ENCODE assay signal across 8 cellular contexts in the genomic region with DNA sequence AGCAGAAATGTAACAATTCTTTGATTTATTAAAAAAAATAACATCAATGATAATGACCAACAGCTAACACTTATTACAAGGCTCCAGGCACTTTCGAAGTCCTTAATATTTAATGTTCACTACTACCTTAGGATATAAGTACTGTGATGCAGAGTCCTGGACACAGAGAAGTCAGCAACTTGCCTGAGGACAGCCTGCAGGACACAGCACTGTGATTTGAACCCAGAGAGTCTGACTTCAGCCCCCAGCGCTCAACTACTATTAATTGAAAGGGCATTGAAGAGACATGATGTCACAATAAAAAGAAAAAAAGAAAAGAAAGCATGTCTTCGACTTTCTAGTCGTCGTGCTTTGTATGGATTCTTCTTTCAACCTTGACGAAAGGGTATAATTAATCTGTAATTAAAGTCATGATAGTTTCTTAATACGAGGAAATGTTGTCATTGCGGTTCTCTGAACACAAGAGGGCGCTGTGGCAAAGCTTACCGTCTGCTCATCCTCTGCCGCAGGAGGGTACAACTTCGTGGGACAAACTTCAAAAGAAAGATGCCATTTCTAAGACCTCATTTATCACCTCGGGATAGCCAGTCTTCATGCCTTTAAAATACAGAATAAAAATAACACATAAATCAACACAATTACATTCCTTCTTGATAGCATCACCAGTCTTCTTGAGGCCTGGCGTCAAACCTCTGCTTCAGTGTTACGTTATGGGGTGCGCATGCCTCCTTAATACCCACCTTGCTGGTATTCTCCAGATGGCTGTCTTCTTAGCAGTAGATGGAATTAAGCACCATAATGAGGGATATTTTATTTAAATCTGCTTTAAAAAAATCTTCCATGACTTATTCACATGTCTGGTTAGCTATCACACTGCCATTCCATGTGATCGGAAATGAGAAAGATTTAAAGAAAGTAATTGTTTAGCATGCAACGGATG.
DNase-seq lines count a peak whose midpoint lies in the region; ATAC-seq and TF ChIP-seq lines count a peak whose summit lies in the region.

No MANE protein-coding gene starts in this region.

- POLR2A ChIA-PET in CD4-positive, alpha-beta T cell (lab: Charles Lee): interaction anchor here (0.8 kb wide), 1 partner anchor 53 kb away, joined by 3 read pairs; no protein-coding TSS in a partner anchor

- H3K4me3 Mint-ChIP-seq in CD4-positive, alpha-beta T cell: no peak overlapping the region
- no peak overlapping the region for H3K4me3 Mint-ChIP-seq in activated T-cell treated with anti-CD3 and anti-CD28 coated beads, Interleukin-2, amount 50 U/mL, for 24 hours

- H3K9me2 ChIP-seq in OCI-LY1 (ENCODE audit: low read depth, low read length): no peaks in the 10 kb centered on the region

- CTCF ChIA-PET in CD4-positive, alpha-beta T cell (lab: Charles Lee): interaction anchor here (0.7 to 1.9 kb wide), 6 partner anchors 10 to 761 kb away, joined by 3 to 5 read pairs (median 4); no protein-coding TSS in a partner anchor

- intact Hi-C loops in CD4-positive, alpha-beta T cell (cut with DNase I, micrococcal nuclease): loop anchor here (2.0 to 10.0 kb wide), 8 partner anchors 51 to 1376 kb away; partner anchors contain the start of gene MAP10 (in 1 of the 2)

- H3F3A ChIP-seq in OCI-LY1 (ENCODE audit: insufficient read depth, low read length): no peaks in the 10 kb centered on the region

- H3K9me3 ChIP-seq in CD4-positive, alpha-beta T cell (ENCODE audit: control insufficient read depth, low read length): no peaks in the 10 kb centered on the region
- H3K9me3 ChIP-seq in OCI-LY1 (ENCODE audit: low read length): no peaks in the 10 kb centered on the region
- no peaks in the 10 kb centered on the region for H3K9me3 ChIP-seq in fibroblast of lung (ENCODE audit: control insufficient read depth, insufficient read depth, low read depth, low read length)
- no peaks in the 10 kb centered on the region for H3K9me3 ChIP-seq in neutrophil
- H3K9me3 ChIP-seq in tibial nerve: no peaks in the 10 kb centered on the region

- no peak for ATAC-seq in CD4-positive, alpha-beta T cell (ENCODE audit: poor library complexity)
- no peak for ATAC-seq in HG03139 (IDR thresholded peaks at IDR 0.05; ENCODE audit: unreplicated experiment)

- no peaks in the 10 kb centered on the region for H3K27me3 ChIP-seq in CD4-positive, alpha-beta T cell (ENCODE audit: control insufficient read depth, insufficient read depth, low read length)
- H3K27me3 ChIP-seq in OCI-LY1 (ENCODE audit: insufficient read depth, low read length) (no peaks in the 10 kb centered on the region), fibroblast of lung (ENCODE audit: control insufficient read depth, insufficient read depth, low read length) (no peaks in the 10 kb centered on the region), neutrophil (no peaks in the 10 kb centered on the region), tibial nerve (no peaks in the 10 kb centered on the region)

- H3K4me2 ChIP-seq in OCI-LY1 (ENCODE audit: low read length): no peak overlapping the region
- H3K4me2 ChIP-seq in fibroblast of lung (ENCODE audit: extremely low read depth, insufficient read depth, low read length): no peak overlapping the region

- H3K4me1 ChIP-seq in OCI-LY1 (ENCODE audit: insufficient read depth, low read length, severe bottlenecking) (no peaks in the 10 kb centered on the region), fibroblast of lung (ENCODE audit: control insufficient read depth, extremely low read depth, insufficient read depth, low read length) (no peaks in the 10 kb centered on the region), neutrophil (ENCODE audit: control insufficient read depth in 1 of 2, insufficient read depth in 1 of 2, low read depth in 1 of 2, low read length in 1 of 2) (peaks cover 14 to 20% of the 10 kb centered on the region in 2 experiments), tibial nerve (peaks cover 0 to 50% (median 12%) of the 10 kb centered on the region in 4 donors)

- no peaks in the 10 kb centered on the region for H3K9me3 Mint-ChIP-seq in CD4-positive, alpha-beta T cell
- H3K9me3 Mint-ChIP-seq in activated T-cell treated with anti-CD3 and anti-CD28 coated beads, Interleukin-2, amount 50 U/mL, for 24 hours: no peaks in the 10 kb centered on the region

- H4K20me1 ChIP-seq in OCI-LY1 (ENCODE audit: insufficient read depth, low read length) (no peaks in the 10 kb centered on the region), fibroblast of lung (ENCODE audit: control insufficient read depth, extremely low read depth, insufficient read depth, low read length) (no peaks in the 10 kb centered on the region)

- H3K27me3 Mint-ChIP-seq in CD4-positive, alpha-beta T cell: no peaks in the 10 kb centered on the region
- H3K27me3 Mint-ChIP-seq in activated T-cell treated with anti-CD3 and anti-CD28 coated beads, Interleukin-2, amount 50 U/mL, for 24 hours: no peaks in the 10 kb centered on the region

- no peak overlapping the region for H3K9ac ChIP-seq in OCI-LY1 (ENCODE audit: low read length)
- no peak overlapping the region for H3K9ac ChIP-seq in fibroblast of lung (ENCODE audit: insufficient read depth, low read length)

- peak; percentile 22 to 62 (median 40) for DNase-seq in CD4-positive, alpha-beta T cell
- DNase-seq in HK-2 (ENCODE audit: unreplicated experiment) (peak; percentile 45), fibroblast of lung (ENCODE audit: low read depth in 2 of 2) (peak; percentile 60 to 66), tibial nerve (ENCODE audit: low spot score in 2 of 2) (peak in 1 of 2 donors; percentile 58)
- DNase-seq in activated T-cell treated with anti-CD3 and anti-CD28 coated beads, Interleukin-2, amount 50 U/mL, for 24 hours: peak; percentile 61

- peak; percentile 98 for TF ChIP-seq CTCF in CD4-positive, alpha-beta T cell (IDR thresholded peaks at IDR 0.05)
- TF ChIP-seq CTCF in OCI-LY1 (IDR thresholded peaks at IDR 0.05; ENCODE audit: low read length) (peak; percentile 95), fibroblast of lung (conservative IDR thresholded peaks at IDR 0.05 in 1 of 2, IDR thresholded peaks at IDR 0.05 in 1 of 2; ENCODE audit: low read depth in 1 of 2, low read length in 2 of 2) (peak; percentile 79), neutrophil (IDR thresholded peaks at IDR 0.05) (peak; percentile 67), tibial nerve (IDR thresholded peaks at IDR 0.05) (peak; percentile 67 to 84 (median 83))

- H3K27ac ChIP-seq in CD4-positive, alpha-beta T cell (ENCODE audit: low read depth, low read length): no peak overlapping the region
- no peak overlapping the region for H3K27ac ChIP-seq in OCI-LY1 (ENCODE audit: low read depth, low read length, poor library complexity, severe bottlenecking)
- no peak overlapping the region for H3K27ac ChIP-seq in fibroblast of lung (ENCODE audit: insufficient read depth, low read length)
- H3K27ac ChIP-seq in neutrophil: no peak overlapping the region
- peak overlapping the region in 3 of 4 donors; percentile 26 to 60 (median 38) for H3K27ac ChIP-seq in tibial nerve

- TF ChIP-seq POLR2A in tibial nerve (IDR thresholded peaks at IDR 0.05): no peak

- peaks cover 4% of the 10 kb centered on the region for H3K36me3 Mint-ChIP-seq in CD4-positive, alpha-beta T cell (ENCODE audit: low read depth)
- H3K36me3 Mint-ChIP-seq in activated T-cell treated with anti-CD3 and anti-CD28 coated beads, Interleukin-2, amount 50 U/mL, for 24 hours (ENCODE audit: low read depth): no peaks in the 10 kb centered on the region

- WGBS in tibial nerve, 2 donors: 32 to 33% methylated on average over 18 of the region's 18 CpGs

- no peak for TF ChIP-seq EP300 in tibial nerve (IDR thresholded peaks at IDR 0.05)

- H3K4me3 ChIP-seq in OCI-LY1 (ENCODE audit: low read depth, low read length, poor library complexity, severe bottlenecking): no peak overlapping the region
- no peak overlapping the region for H3K4me3 ChIP-seq in fibroblast of lung (replicated peaks in 1 of 4; ENCODE audit: control extremely low read depth in 1 of 4, insufficient read depth in 1 of 4, low read depth in 3 of 4, low read length in 4 of 4)
- no peak overlapping the region for H3K4me3 ChIP-seq in neutrophil (ENCODE audit: low read depth in 1 of 2, low read length in 1 of 2)
- no peak overlapping the region for H3K4me3 ChIP-seq in tibial nerve

- peaks cover 66% of the 10 kb centered on the region for H3K4me1 Mint-ChIP-seq in CD4-positive, alpha-beta T cell (ENCODE audit: low read depth)
- H3K4me1 Mint-ChIP-seq in activated T-cell treated with anti-CD3 and anti-CD28 coated beads, Interleukin-2, amount 50 U/mL, for 24 hours (ENCODE audit: low read depth): peaks cover 30% of the 10 kb centered on the region

- H3K36me3 ChIP-seq in OCI-LY1 (ENCODE audit: insufficient read depth, low read length): no peaks in the 10 kb centered on the region
- no peaks in the 10 kb centered on the region for H3K36me3 ChIP-seq in fibroblast of lung (ENCODE audit: control insufficient read depth, insufficient read depth, low read length)
- H3K36me3 ChIP-seq in neutrophil: no peaks in the 10 kb centered on the region
- H3K36me3 ChIP-seq in tibial nerve: no peaks in the 10 kb centered on the region

- H2AFZ ChIP-seq in OCI-LY1 (ENCODE audit: low read length) (no peak overlapping the region), fibroblast of lung (ENCODE audit: low read length) (no peak overlapping the region)

- H3K79me2 ChIP-seq in OCI-LY1 (ENCODE audit: insufficient read depth, low read length): no peaks in the 10 kb centered on the region
- no peaks in the 10 kb centered on the region for H3K79me2 ChIP-seq in fibroblast of lung (ENCODE audit: control insufficient read depth, insufficient read depth, low read length)

- peak overlapping the region; percentile 31 for H3K27ac Mint-ChIP-seq in CD4-positive, alpha-beta T cell
- H3K27ac Mint-ChIP-seq in activated T-cell treated with anti-CD3 and anti-CD28 coated beads, Interleukin-2, amount 50 U/mL, for 24 hours: no peak overlapping the region

Comparison
In these comparisons a context has a peak if more than half of its experiments do, and no peak if none do; other contexts are left out.
1. H3K27ac ChIP-seq: peak in tibial nerve (3 of 4); none in CD4-positive, alpha-beta T cell (single experiment), OCI-LY1 (single experiment), fibroblast of lung (single experiment) and neutrophil (single experiment).
2. Peak in every context shown above with its lines, with median percentiles within 50 percentile points of each other: CTCF ChIP-seq.